In genomic region chr15:68277605-68278344, GRCh38 we compare ENCODE assay signal across 8 cellular contexts.
DNase-seq lines count a peak whose midpoint lies in the region; ATAC-seq and TF ChIP-seq lines count a peak whose summit lies in the region.

FEM1B (plus strand) TSS chr15:68277745; CDS start chr15:68278418, 673 bp downstream.

- H3K27ac ChIP-seq in VCaP: peak within 1 kb of the TSS; percentile 98
- H3K27ac ChIP-seq in skin epidermis: peak within 1 kb of the TSS; percentile 90 to 100 (median 97)

- H3K4me3 ChIP-seq in iPS-18c (ENCODE audit: insufficient read depth, low read depth, low read length) (peak within 1 kb of the TSS; percentile 95), skin epidermis (peak within 1 kb of the TSS; percentile 64 to 91 (median 86))

- TF ChIP-seq CTCF in VCaP (conservative IDR thresholded peaks at IDR 0.05): no peak

- DNase-seq in ACHN (peak; percentile 90), NCI-H2196 treated with DMSO at 0.1 percent for 48 hours (lab: John Stamatoyannopoulos, UW; ENCODE audit: unreplicated experiment) (peak; percentile 63), T47D (ENCODE audit: low read depth in 1 of 2, low spot score in 1 of 2) (peak; percentile 78 to 94)

- H3K9me3 ChIP-seq in iPS-18c (ENCODE audit: control insufficient read depth, insufficient read depth, low read length): no peaks in the 10 kb centered on the region

- in situ Hi-C loops in ACHN (cut with HindIII; ENCODE audit: low pct_ligation_motif_present, low pct_unique_long_range_greater_than_20kb, low sequenced_read_pairs): no loop called here
- in situ Hi-C loops in T47D (cut with HindIII; ENCODE audit: low pct_unique_long_range_greater_than_20kb, low sequenced_read_pairs): no loop called here

- peak; percentile 56 for ATAC-seq in GM18873 (IDR thresholded peaks at IDR 0.05; ENCODE audit: low FRiP score, unreplicated experiment)
- ATAC-seq in HG03135 (IDR thresholded peaks at IDR 0.05; ENCODE audit: unreplicated experiment): peak; percentile 72

Comparison
In these comparisons a context has a peak if more than half of its experiments do, and no peak if none do; other contexts are left out.
1. Peak in every context shown above with its lines: DNase-seq, ATAC-seq, H3K4me3 ChIP-seq and H3K27ac ChIP-seq.